Comparison of ENCODE assay signal across 2 cellular contexts in the genomic region with DNA sequence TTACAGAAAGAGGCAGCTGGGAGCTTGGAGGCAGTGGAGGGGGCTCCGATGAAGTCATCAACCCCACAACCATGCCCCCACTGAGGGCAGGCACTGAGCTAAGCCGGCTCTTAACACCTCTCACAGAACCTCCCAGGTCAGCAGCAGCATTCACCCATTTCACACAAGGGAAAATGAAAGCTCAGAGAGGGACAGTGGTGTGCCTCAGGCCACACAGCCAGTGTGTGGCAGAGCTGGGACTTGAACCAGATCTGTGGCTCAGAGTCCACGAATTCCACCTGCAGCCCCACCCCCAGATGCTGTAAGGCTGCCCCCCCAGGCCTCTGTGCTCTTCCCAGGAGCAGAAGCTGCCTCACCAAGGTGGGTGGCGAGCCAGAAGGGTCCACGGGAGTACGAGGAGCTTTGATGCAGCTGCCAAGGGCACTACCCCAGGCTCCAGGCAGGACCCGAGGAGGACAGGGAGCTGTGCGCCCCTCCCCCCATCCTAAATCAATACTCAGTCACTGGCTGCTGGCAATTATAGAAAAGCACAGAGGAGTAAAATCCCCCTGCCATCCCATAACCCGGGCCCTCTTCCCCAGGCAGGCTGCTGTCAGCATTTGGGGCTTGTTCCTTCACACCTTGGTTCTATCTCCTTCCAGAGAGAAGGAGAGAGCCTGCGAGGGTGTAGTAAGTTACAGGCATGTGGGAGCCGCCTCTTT.
TF ChIP-seq lines count a peak whose summit lies in the region.

No MANE protein-coding gene starts in this region.

TF ChIP-seq in SK-N-SH, 30 proteins besides CTCF, POLR2A, EP300 and RAD21 (continued from another document):
- TF ChIP-seq, protein P1, sequence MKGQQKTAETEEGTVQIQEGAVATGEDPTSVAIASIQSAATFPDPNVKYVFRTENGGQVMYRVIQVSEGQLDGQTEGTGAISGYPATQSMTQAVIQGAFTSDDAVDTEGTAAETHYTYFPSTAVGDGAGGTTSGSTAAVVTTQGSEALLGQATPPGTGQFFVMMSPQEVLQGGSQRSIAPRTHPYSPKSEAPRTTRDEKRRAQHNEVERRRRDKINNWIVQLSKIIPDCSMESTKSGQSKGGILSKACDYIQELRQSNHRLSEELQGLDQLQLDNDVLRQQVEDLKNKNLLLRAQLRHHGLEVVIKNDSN (IDR thresholded peaks at IDR 0.05; ENCODE audit: borderline replicate concordance, low read depth) = no peak
- TF ChIP-seq RFX5 (IDR thresholded peaks at IDR 0.05; ENCODE audit: low read length) = no peak
- TF ChIP-seq TCF12 (IDR thresholded peaks at IDR 0.05) = no peak
- TF ChIP-seq FOXJ3 (CRISPR knock-in tag; IDR thresholded peaks at IDR 0.05) = no peak
- no peak for TF ChIP-seq CHD2 (IDR thresholded peaks at IDR 0.05; ENCODE audit: low read length, partially characterized antibody)
- no peak for TF ChIP-seq FOSL2 (IDR thresholded peaks at IDR 0.05; ENCODE audit: borderline replicate concordance, low read depth)
- no peak for TF ChIP-seq MXI1 (IDR thresholded peaks at IDR 0.05; ENCODE audit: low read depth, low read length)
- no peak for TF ChIP-seq EZH2phosphoT487 (IDR thresholded peaks at IDR 0.05; ENCODE audit: borderline replicate concordance, low read depth)
- TF ChIP-seq RCOR1 (IDR thresholded peaks at IDR 0.05; ENCODE audit: low read length) = no peak

TF ChIP-seq in SK-N-SH treated with all-trans-retinoic acid at 6 μM for 48 hours, 23 proteins besides CTCF, POLR2A, EP300 and RAD21 (continued from another document):
- no peak for TF ChIP-seq OSR1 (CRISPR knock-in tag; IDR thresholded peaks at IDR 0.05)
- TF ChIP-seq GLIS3 (CRISPR knock-in tag; IDR thresholded peaks at IDR 0.05) = no peak
- TF ChIP-seq CSDC2 (CRISPR knock-in tag; IDR thresholded peaks at IDR 0.05) = no peak
- TF ChIP-seq, protein P2, sequence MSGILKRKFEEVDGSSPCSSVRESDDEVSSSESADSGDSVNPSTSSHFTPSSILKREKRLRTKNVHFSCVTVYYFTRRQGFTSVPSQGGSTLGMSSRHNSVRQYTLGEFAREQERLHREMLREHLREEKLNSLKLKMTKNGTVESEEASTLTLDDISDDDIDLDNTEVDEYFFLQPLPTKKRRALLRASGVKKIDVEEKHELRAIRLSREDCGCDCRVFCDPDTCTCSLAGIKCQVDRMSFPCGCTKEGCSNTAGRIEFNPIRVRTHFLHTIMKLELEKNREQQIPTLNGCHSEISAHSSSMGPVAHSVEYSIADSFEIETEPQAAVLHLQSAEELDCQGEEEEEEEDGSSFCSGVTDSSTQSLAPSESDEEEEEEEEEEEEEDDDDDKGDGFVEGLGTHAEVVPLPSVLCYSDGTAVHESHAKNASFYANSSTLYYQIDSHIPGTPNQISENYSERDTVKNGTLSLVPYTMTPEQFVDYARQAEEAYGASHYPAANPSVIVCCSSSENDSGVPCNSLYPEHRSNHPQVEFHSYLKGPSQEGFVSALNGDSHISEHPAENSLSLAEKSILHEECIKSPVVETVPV (CRISPR knock-in tag; IDR thresholded peaks at IDR 0.05) = no peak
- TF ChIP-seq, protein P3, sequence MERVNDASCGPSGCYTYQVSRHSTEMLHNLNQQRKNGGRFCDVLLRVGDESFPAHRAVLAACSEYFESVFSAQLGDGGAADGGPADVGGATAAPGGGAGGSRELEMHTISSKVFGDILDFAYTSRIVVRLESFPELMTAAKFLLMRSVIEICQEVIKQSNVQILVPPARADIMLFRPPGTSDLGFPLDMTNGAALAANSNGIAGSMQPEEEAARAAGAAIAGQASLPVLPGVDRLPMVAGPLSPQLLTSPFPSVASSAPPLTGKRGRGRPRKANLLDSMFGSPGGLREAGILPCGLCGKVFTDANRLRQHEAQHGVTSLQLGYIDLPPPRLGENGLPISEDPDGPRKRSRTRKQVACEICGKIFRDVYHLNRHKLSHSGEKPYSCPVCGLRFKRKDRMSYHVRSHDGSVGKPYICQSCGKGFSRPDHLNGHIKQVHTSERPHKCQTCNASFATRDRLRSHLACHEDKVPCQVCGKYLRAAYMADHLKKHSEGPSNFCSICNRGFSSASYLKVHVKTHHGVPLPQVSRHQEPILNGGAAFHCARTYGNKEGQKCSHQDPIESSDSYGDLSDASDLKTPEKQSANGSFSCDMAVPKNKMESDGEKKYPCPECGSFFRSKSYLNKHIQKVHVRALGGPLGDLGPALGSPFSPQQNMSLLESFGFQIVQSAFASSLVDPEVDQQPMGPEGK (CRISPR knock-in tag; IDR thresholded peaks at IDR 0.05; ENCODE audit: borderline replicate concordance) = no peak
- TF ChIP-seq, protein P4, sequence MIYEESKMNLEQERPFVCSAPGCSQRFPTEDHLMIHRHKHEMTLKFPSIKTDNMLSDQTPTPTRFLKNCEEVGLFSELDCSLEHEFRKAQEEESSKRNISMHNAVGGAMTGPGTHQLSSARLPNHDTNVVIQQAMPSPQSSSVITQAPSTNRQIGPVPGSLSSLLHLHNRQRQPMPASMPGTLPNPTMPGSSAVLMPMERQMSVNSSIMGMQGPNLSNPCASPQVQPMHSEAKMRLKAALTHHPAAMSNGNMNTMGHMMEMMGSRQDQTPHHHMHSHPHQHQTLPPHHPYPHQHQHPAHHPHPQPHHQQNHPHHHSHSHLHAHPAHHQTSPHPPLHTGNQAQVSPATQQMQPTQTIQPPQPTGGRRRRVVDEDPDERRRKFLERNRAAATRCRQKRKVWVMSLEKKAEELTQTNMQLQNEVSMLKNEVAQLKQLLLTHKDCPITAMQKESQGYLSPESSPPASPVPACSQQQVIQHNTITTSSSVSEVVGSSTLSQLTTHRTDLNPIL (CRISPR knock-in tag; IDR thresholded peaks at IDR 0.05; ENCODE audit: low read depth) = no peak
